Comparison of ENCODE assay signal across 8 cellular contexts in the genomic region with DNA sequence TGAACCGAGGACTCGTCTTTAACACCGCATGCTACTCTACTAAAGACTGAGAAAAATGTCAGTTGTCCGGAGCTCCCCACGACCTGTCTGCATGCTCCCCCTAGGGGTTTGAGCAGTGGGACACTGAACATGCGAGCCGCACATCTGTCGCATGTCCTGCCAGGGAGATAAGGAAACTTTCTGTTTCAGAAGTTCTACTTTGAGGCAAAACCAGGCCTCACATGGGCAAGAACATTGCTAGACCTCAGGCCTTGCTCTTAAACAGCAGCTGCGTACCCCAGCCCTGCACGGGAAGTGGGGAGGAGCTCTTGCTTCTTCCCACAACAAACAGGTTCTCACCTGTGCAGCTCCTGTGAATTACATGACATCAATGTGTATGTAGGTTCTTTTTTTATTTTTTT.
DNase-seq lines count a peak whose midpoint lies in the region; ATAC-seq and FAIRE-seq lines count a peak whose summit lies in the region.

No MANE protein-coding gene starts in this region.

- peak; percentile 16 for DNase-seq in GM19239 (ENCODE audit: insufficient read length, low spot score)
- DNase-seq in activated CD8-positive, alpha-beta memory T cell treated with anti-CD3 and anti-CD28 coated beads, Interleukin-2, amount 50 U/mL, for 4 hours = peak; percentile 47
- peak; percentile 14 for DNase-seq in stimulated activated CD8-positive, alpha-beta memory T cell treated with anti-CD3 and anti-CD28 coated beads, Interleukin-15, amount 100 ng/mL, for 1 hour (ENCODE audit: low read depth)
- no peak for DNase-seq in HCEC 1CT
- no peak for DNase-seq in NCI-H524 treated with DMSO at 0.1 percent for 48 hours (lab: John Stamatoyannopoulos, UW)
- no peak for DNase-seq in NCI-H1436 (lab: John Stamatoyannopoulos, UW)
- DNase-seq in NCI-H2227 (lab: John Stamatoyannopoulos, UW; ENCODE audit: unreplicated experiment) = no peak

- FAIRE-seq in GM19239 (lab: Jason Lieb, UNC) = peak; percentile 99

- ATAC-seq in HG03139 (IDR thresholded peaks at IDR 0.05; ENCODE audit: unreplicated experiment) = peak; percentile 40

Comparison
In these comparisons a context has a peak if more than half of its experiments do, and no peak if none do; other contexts are left out.
1. DNase-seq: peak in GM19239 (single experiment), activated CD8-positive, alpha-beta memory T cell treated with anti-CD3 and anti-CD28 coated beads, Interleukin-2, amount 50 U/mL, for 4 hours (single experiment) and stimulated activated CD8-positive, alpha-beta memory T cell treated with anti-CD3 and anti-CD28 coated beads, Interleukin-15, amount 100 ng/mL, for 1 hour (single experiment); none in HCEC 1CT (single experiment), NCI-H524 treated with DMSO at 0.1 percent for 48 hours (single experiment), NCI-H1436 (single experiment) and NCI-H2227 (single experiment).